1 cellular context compared by ENCODE assay signal in the genomic region with DNA sequence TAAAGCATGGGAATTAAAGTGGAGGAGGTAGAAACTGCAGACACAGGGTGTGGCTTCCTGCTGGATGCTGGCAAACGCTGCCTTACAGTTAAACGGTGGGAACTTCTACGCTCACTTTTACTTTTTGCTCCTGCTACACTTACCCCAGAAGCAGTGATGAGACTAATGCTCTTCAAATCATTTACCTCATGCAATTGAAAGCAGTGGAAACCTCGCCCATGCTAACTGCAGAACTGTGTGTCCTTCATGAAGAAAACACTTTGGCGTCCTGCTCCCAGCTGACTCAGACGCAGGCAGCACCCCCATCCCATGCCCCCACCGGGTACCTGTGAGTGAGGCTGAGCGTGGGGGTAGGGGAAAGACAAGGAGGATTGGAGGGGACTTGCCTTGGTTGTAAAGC.
TF ChIP-seq lines count a peak whose summit lies in the region.

No MANE protein-coding gene starts in this region.

TF ChIP-seq in WTC11, 78 proteins besides CTCF, POLR2A, EP300 and RAD21:
- TF ChIP-seq, protein P1, sequence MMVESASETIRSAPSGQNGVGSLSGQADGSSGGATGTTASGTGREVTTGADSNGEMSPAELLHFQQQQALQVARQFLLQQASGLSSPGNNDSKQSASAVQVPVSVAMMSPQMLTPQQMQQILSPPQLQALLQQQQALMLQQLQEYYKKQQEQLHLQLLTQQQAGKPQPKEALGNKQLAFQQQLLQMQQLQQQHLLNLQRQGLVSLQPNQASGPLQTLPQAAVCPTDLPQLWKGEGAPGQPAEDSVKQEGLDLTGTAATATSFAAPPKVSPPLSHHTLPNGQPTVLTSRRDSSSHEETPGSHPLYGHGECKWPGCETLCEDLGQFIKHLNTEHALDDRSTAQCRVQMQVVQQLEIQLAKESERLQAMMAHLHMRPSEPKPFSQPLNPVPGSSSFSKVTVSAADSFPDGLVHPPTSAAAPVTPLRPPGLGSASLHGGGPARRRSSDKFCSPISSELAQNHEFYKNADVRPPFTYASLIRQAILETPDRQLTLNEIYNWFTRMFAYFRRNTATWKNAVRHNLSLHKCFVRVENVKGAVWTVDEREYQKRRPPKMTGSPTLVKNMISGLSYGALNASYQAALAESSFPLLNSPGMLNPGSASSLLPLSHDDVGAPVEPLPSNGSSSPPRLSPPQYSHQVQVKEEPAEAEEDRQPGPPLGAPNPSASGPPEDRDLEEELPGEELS (CRISPR knock-in tag; IDR thresholded peaks at IDR 0.05): no peak
- TF ChIP-seq, protein P2, sequence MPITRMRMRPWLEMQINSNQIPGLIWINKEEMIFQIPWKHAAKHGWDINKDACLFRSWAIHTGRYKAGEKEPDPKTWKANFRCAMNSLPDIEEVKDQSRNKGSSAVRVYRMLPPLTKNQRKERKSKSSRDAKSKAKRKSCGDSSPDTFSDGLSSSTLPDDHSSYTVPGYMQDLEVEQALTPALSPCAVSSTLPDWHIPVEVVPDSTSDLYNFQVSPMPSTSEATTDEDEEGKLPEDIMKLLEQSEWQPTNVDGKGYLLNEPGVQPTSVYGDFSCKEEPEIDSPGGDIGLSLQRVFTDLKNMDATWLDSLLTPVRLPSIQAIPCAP (CRISPR knock-in tag; IDR thresholded peaks at IDR 0.05): no peak
- TF ChIP-seq SOX15 (CRISPR knock-in tag; IDR thresholded peaks at IDR 0.05) (no peak), JAZF1 (CRISPR knock-in tag; IDR thresholded peaks at IDR 0.05) (no peak), NFE2L1 (CRISPR knock-in tag; IDR thresholded peaks at IDR 0.05) (no peak), CREM (CRISPR knock-in tag; IDR thresholded peaks at IDR 0.05) (no peak), TEAD1 (CRISPR knock-in tag; IDR thresholded peaks at IDR 0.05) (no peak), MXD4 (CRISPR knock-in tag; IDR thresholded peaks at IDR 0.05; ENCODE audit: borderline replicate concordance) (no peak), ZNF671 (CRISPR knock-in tag; IDR thresholded peaks at IDR 0.05) (no peak), ZNF121 (CRISPR knock-in tag; IDR thresholded peaks at IDR 0.05) (no peak)
- TF ChIP-seq, protein P3, sequence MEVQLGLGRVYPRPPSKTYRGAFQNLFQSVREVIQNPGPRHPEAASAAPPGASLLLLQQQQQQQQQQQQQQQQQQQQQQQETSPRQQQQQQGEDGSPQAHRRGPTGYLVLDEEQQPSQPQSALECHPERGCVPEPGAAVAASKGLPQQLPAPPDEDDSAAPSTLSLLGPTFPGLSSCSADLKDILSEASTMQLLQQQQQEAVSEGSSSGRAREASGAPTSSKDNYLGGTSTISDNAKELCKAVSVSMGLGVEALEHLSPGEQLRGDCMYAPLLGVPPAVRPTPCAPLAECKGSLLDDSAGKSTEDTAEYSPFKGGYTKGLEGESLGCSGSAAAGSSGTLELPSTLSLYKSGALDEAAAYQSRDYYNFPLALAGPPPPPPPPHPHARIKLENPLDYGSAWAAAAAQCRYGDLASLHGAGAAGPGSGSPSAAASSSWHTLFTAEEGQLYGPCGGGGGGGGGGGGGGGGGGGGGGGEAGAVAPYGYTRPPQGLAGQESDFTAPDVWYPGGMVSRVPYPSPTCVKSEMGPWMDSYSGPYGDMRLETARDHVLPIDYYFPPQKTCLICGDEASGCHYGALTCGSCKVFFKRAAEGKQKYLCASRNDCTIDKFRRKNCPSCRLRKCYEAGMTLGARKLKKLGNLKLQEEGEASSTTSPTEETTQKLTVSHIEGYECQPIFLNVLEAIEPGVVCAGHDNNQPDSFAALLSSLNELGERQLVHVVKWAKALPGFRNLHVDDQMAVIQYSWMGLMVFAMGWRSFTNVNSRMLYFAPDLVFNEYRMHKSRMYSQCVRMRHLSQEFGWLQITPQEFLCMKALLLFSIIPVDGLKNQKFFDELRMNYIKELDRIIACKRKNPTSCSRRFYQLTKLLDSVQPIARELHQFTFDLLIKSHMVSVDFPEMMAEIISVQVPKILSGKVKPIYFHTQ (CRISPR knock-in tag; IDR thresholded peaks at IDR 0.05): no peak
TF ChIP-seq in WTC11: peak in this region for 0.
